ENCODE assay signal across 8 cellular contexts in genomic region chr9:131635285-131635684, GRCh38.
DNase-seq lines count a peak whose midpoint lies in the region; ATAC-seq, FAIRE-seq and TF ChIP-seq lines count a peak whose summit lies in the region.

No MANE protein-coding gene starts in this region.

- H3K79me2 ChIP-seq in PC-9 (ENCODE audit: low read depth): no peaks in the 10 kb centered on the region

- H3K4me1 ChIP-seq in PC-9 (replicated peaks; ENCODE audit: insufficient read depth) (peaks cover 24% of the 10 kb centered on the region), thyroid gland (peaks cover 8 to 28% of the 10 kb centered on the region in 2 donors)

- intact Hi-C loops in PC-9 (cut with micrococcal nuclease; ENCODE audit: unreplicated experiment): loop anchor here (2.0 to 5.0 kb wide), 3 partner anchors 24 to 44 kb away; no protein-coding TSS in a partner anchor
- intact Hi-C loops in activated T-helper 1 cell treated with anti-CD3 and anti-CD28 coated beads, Interleukin-12 subunit alpha, Interleukin-12 subunit beta, Interleukin-2, Interleukin-4 antibody, amounts not matched to agents 30 ng/mL and 10 ng/mL and 1 ng/mL, durations not matched to agents 14 hours and 24 hours and 36 hours (cut with micrococcal nuclease): loop anchor here (1.0 to 2.0 kb wide), 6 partner anchors 8 to 94 kb away; no protein-coding TSS in a partner anchor
- intact Hi-C loops in thyroid gland (cut with DNase I): no loop called here

- H3K36me3 Mint-ChIP-seq in activated T-helper 1 cell treated with anti-CD3 and anti-CD28 coated beads, Interleukin-12 subunit alpha, Interleukin-12 subunit beta, Interleukin-2, Interleukin-4 antibody, amounts not matched to agents 30 ng/mL and 10 ng/mL and 1 ng/mL, durations not matched to agents 14 hours and 24 hours and 36 hours (ENCODE audit: low read depth): peaks cover 50% of the 10 kb centered on the region
- peaks cover 34% of the 10 kb centered on the region for H3K36me3 Mint-ChIP-seq in osteocyte (ENCODE audit: unreplicated experiment)

- no peak overlapping the region for H3K4me3 ChIP-seq in PC-9
- no peak overlapping the region for H3K4me3 ChIP-seq in fibroblast of the aortic adventitia (ENCODE audit: low read depth, low read length)
- no peak overlapping the region for H3K4me3 ChIP-seq in thyroid gland (replicated peaks in 1 of 3)

- no peaks in the 10 kb centered on the region for H3K9me2 ChIP-seq in PC-9 (ENCODE audit: insufficient read depth)

- no peak overlapping the region for H2AFZ ChIP-seq in PC-9

- CTCF ChIA-PET in PC-9 (lab: Charles Lee): interaction anchor here (0.6 to 1.3 kb wide), 3 partner anchors 31 to 459 kb away, joined by 4 to 9 read pairs (median 5); no protein-coding TSS in a partner anchor

- no TSS peak for BruUV-seq in PC-9 (replicated peaks; lab: Mats Ljungman, UMichigan)

- no peak for TF ChIP-seq POLR2A in H54 (IDR thresholded peaks at IDR 0.05; ENCODE audit: low read depth, low read length)
- TF ChIP-seq POLR2A in thyroid gland (IDR thresholded peaks at IDR 0.05): peak in 1 of 2 donors; percentile 53

- peak overlapping the region; percentile 76 for H3K27ac ChIP-seq in PC-9
- peak overlapping the region; percentile 84 to 97 (median 91) for H3K27ac ChIP-seq in thyroid gland

- peak overlapping the region; percentile 70 for H3K4me2 ChIP-seq in PC-9

- no peaks in the 10 kb centered on the region for H3K9me3 Mint-ChIP-seq in activated T-helper 1 cell treated with anti-CD3 and anti-CD28 coated beads, Interleukin-12 subunit alpha, Interleukin-12 subunit beta, Interleukin-2, Interleukin-4 antibody, amounts not matched to agents 30 ng/mL and 10 ng/mL and 1 ng/mL, durations not matched to agents 14 hours and 24 hours and 36 hours
- no peaks in the 10 kb centered on the region for H3K9me3 Mint-ChIP-seq in osteocyte (ENCODE audit: unreplicated experiment)

- 5 to 7% methylated on average over 6 of the region's 6 CpGs for WGBS in thyroid gland, 2 donors

- FAIRE-seq in H54 (lab: Jason Lieb, UNC): peak; percentile 30

- no peak for ATAC-seq in GM21723 (IDR thresholded peaks at IDR 0.05; ENCODE audit: unreplicated experiment)

- POLR2A ChIA-PET in PC-9 (lab: Charles Lee; ENCODE audit: unreplicated experiment): interaction anchor here (0.6 kb wide), 2 partner anchors 132 to 304 kb away, joined by 3 to 6 read pairs; partner anchors contain the start of gene POMT1

- H4K20me1 ChIP-seq in PC-9 (ENCODE audit: insufficient read depth): no peaks in the 10 kb centered on the region

- no peaks in the 10 kb centered on the region for H3K36me3 ChIP-seq in PC-9 (ENCODE audit: low read depth)
- H3K36me3 ChIP-seq in thyroid gland: peaks cover 0 to 3% of the 10 kb centered on the region in 2 donors

- H3K4me1 Mint-ChIP-seq in activated T-helper 1 cell treated with anti-CD3 and anti-CD28 coated beads, Interleukin-12 subunit alpha, Interleukin-12 subunit beta, Interleukin-2, Interleukin-4 antibody, amounts not matched to agents 30 ng/mL and 10 ng/mL and 1 ng/mL, durations not matched to agents 14 hours and 24 hours and 36 hours (ENCODE audit: low read depth): peaks cover 78% of the 10 kb centered on the region
- H3K4me1 Mint-ChIP-seq in osteocyte (ENCODE audit: unreplicated experiment): peaks cover 33% of the 10 kb centered on the region

- H3K9me3 ChIP-seq in PC-9 (ENCODE audit: insufficient read depth, low read depth): no peaks in the 10 kb centered on the region
- H3K9me3 ChIP-seq in thyroid gland: no peaks in the 10 kb centered on the region

- H3K27me3 ChIP-seq in PC-9 (ENCODE audit: insufficient read depth, low read depth) (no peaks in the 10 kb centered on the region), thyroid gland (no peaks in the 10 kb centered on the region)

- H3F3A ChIP-seq in PC-9 (ENCODE audit: insufficient read depth, low read depth): peaks cover 16% of the 10 kb centered on the region; the same call in 1 of the 2 replicates

- DNase-seq in H54 (ENCODE audit: insufficient read length, low spot score): peak; percentile 43
- DNase-seq in PC-9: peak; percentile 89 to 94
- peak; percentile 74 for DNase-seq in activated T-helper 1 cell treated with anti-CD3 and anti-CD28 coated beads, Interleukin-12 subunit alpha, Interleukin-12 subunit beta, Interleukin-2, Interleukin-4 antibody, amounts not matched to agents 30 ng/mL and 10 ng/mL and 1 ng/mL, durations not matched to agents 14 hours and 24 hours and 36 hours (ENCODE audit: low spot score)
- DNase-seq in fibroblast of the aortic adventitia (ENCODE audit: low read depth): peak; percentile 97
- no peak for DNase-seq in osteocyte (ENCODE audit: extremely low spot score, unreplicated experiment)
- DNase-seq in thyroid gland: peak; percentile 95
- no peak for DNase-seq in NCI-H146 treated with DMSO at 0.1 percent for 48 hours (lab: John Stamatoyannopoulos, UW; ENCODE audit: unreplicated experiment)

- H3K27ac Mint-ChIP-seq in activated T-helper 1 cell treated with anti-CD3 and anti-CD28 coated beads, Interleukin-12 subunit alpha, Interleukin-12 subunit beta, Interleukin-2, Interleukin-4 antibody, amounts not matched to agents 30 ng/mL and 10 ng/mL and 1 ng/mL, durations not matched to agents 14 hours and 24 hours and 36 hours: peak overlapping the region; percentile 85
- peak overlapping the region; percentile 62 for H3K27ac Mint-ChIP-seq in osteocyte (ENCODE audit: unreplicated experiment)

- H3K27me3 Mint-ChIP-seq in activated T-helper 1 cell treated with anti-CD3 and anti-CD28 coated beads, Interleukin-12 subunit alpha, Interleukin-12 subunit beta, Interleukin-2, Interleukin-4 antibody, amounts not matched to agents 30 ng/mL and 10 ng/mL and 1 ng/mL, durations not matched to agents 14 hours and 24 hours and 36 hours (ENCODE audit: insufficient read depth): peaks cover 2% of the 10 kb centered on the region
- H3K27me3 Mint-ChIP-seq in osteocyte (ENCODE audit: unreplicated experiment): no peaks in the 10 kb centered on the region

- TF ChIP-seq CTCF in PC-9 (conservative IDR thresholded peaks at IDR 0.05) (no peak), fibroblast of the aortic adventitia (IDR thresholded peaks at IDR 0.05; ENCODE audit: insufficient read depth, low read length) (peak; percentile 24), osteocyte (IDR thresholded peaks at IDR 0.05) (no peak), thyroid gland (IDR thresholded peaks at IDR 0.05) (peak in 3 of 6 experiments; percentile 5 to 22 (median 12))

- H3K4me3 Mint-ChIP-seq in activated T-helper 1 cell treated with anti-CD3 and anti-CD28 coated beads, Interleukin-12 subunit alpha, Interleukin-12 subunit beta, Interleukin-2, Interleukin-4 antibody, amounts not matched to agents 30 ng/mL and 10 ng/mL and 1 ng/mL, durations not matched to agents 14 hours and 24 hours and 36 hours: peak overlapping the region; percentile 33
- no peak overlapping the region for H3K4me3 Mint-ChIP-seq in osteocyte (ENCODE audit: unreplicated experiment)

Comparison
In these comparisons a context has a peak if more than half of its experiments do, and no peak if none do; other contexts are left out.
1. DNase-seq: peak in H54 (single experiment), PC-9 (2 of 2), activated T-helper 1 cell treated with anti-CD3 and anti-CD28 coated beads, Interleukin-12 subunit alpha, Interleukin-12 subunit beta, Interleukin-2, Interleukin-4 antibody, amounts not matched to agents 30 ng/mL and 10 ng/mL and 1 ng/mL, durations not matched to agents 14 hours and 24 hours and 36 hours (single experiment), fibroblast of the aortic adventitia (single experiment) and thyroid gland (2 of 2); none in osteocyte (single experiment) and NCI-H146 treated with DMSO at 0.1 percent for 48 hours (single experiment).